In genomic region chr5:1113805-1114586, GRCh38 we compare ENCODE assay signal across 1 cellular context.
TF ChIP-seq lines count a peak whose summit lies in the region.

No MANE protein-coding gene starts in this region.

TF ChIP-seq in HepG2, 621 proteins besides CTCF, POLR2A, EP300 and RAD21:
- TF ChIP-seq ZBTB43 (CRISPR knock-in tag; conservative IDR thresholded peaks at IDR 0.05), result no peak
- 0 out of 2 replicates have a peak, but pooled peaks have one; percentile 12 for TF ChIP-seq FOSL2 (CRISPR knock-in tag; IDR thresholded peaks at IDR 0.05)
TF ChIP-seq in HepG2: peak in this region for 1.
